In genomic region chr15:74013374-74013893, GRCh38 we compare ENCODE assay signal across 2 cellular contexts.
TF ChIP-seq lines count a peak whose summit lies in the region.

No MANE protein-coding gene starts in this region.

TF ChIP-seq in K562, 482 proteins besides CTCF, POLR2A, EP300 and RAD21 (continues in another document):
- no peak for TF ChIP-seq RAD51 (IDR thresholded peaks at IDR 0.05; ENCODE audit: borderline replicate concordance, low read depth)
- TF ChIP-seq ZBTB40 (IDR thresholded peaks at IDR 0.05), result no peak
- no peak for TF ChIP-seq ZBTB40 (CRISPR knock-in tag; IDR thresholded peaks at IDR 0.05)
- no peak for TF ChIP-seq REST (CRISPR knock-in tag; IDR thresholded peaks at IDR 0.05; ENCODE audit: low read depth)
- TF ChIP-seq NR4A1 (CRISPR knock-in tag; IDR thresholded peaks at IDR 0.05), result no peak
- TF ChIP-seq NR4A1 (tag; IDR thresholded peaks at IDR 0.05), result no peak
- peak; percentile 66 for TF ChIP-seq MAFG (tag; conservative IDR thresholded peaks at IDR 0.05)
- TF ChIP-seq POLR3A (IDR thresholded peaks at IDR 0.05; ENCODE audit: borderline replicate concordance, extremely low read depth, insufficient read depth, insufficient read length), result no peak
- no peak for TF ChIP-seq ZNF280B (CRISPR knock-in tag; IDR thresholded peaks at IDR 0.05)

TF ChIP-seq in HepG2, 621 proteins besides CTCF, POLR2A, EP300 and RAD21:
- no peak for TF ChIP-seq GMEB1 (CRISPR knock-in tag; IDR thresholded peaks at IDR 0.05; ENCODE audit: borderline replicate concordance)
- no peak for TF ChIP-seq TFDP1 (CRISPR knock-in tag; IDR thresholded peaks at IDR 0.05; ENCODE audit: borderline replicate concordance)
- no peak for TF ChIP-seq MAZ (IDR thresholded peaks at IDR 0.05; ENCODE audit: borderline replicate concordance, low read depth, low read length)
- no peak for TF ChIP-seq MAZ (CRISPR knock-in tag; IDR thresholded peaks at IDR 0.05; ENCODE audit: low read depth)
- TF ChIP-seq DDIT3 (CRISPR knock-in tag; IDR thresholded peaks at IDR 0.05), result no peak
- TF ChIP-seq CHD4 (IDR thresholded peaks at IDR 0.05; ENCODE audit: borderline replicate concordance, low read length), result no peak
- no peak for TF ChIP-seq TBL1XR1 (IDR thresholded peaks at IDR 0.05; ENCODE audit: borderline replicate concordance, low read length, partially characterized antibody)
- TF ChIP-seq MZF1 (CRISPR knock-in tag; IDR thresholded peaks at IDR 0.05; ENCODE audit: borderline replicate concordance), result no peak
- peak; percentile 76 to 89 for TF ChIP-seq MAFK (conservative IDR thresholded peaks at IDR 0.05 in 1 of 2, IDR thresholded peaks at IDR 0.05 in 1 of 2; ENCODE audit: low read length in 2 of 2)
- TF ChIP-seq FOXM1 (CRISPR knock-in tag; IDR thresholded peaks at IDR 0.05), result no peak
- TF ChIP-seq PHF20 (CRISPR knock-in tag; IDR thresholded peaks at IDR 0.05), result no peak
- no peak for TF ChIP-seq ARID2 (CRISPR knock-in tag; IDR thresholded peaks at IDR 0.05; ENCODE audit: borderline replicate concordance)
- TF ChIP-seq NR2F1 (CRISPR knock-in tag; IDR thresholded peaks at IDR 0.05), result no peak
- TF ChIP-seq MXD1 (CRISPR knock-in tag; IDR thresholded peaks at IDR 0.05), result no peak
- TF ChIP-seq ZMYM3 (CRISPR knock-in tag; IDR thresholded peaks at IDR 0.05), result no peak
- peak; percentile 84 for TF ChIP-seq MAFF (IDR thresholded peaks at IDR 0.05; ENCODE audit: low read depth, low read length)
- TF ChIP-seq ZNF784 (CRISPR knock-in tag; IDR thresholded peaks at IDR 0.05; ENCODE audit: borderline replicate concordance), result no peak
- no peak for TF ChIP-seq ZNF503 (CRISPR knock-in tag; IDR thresholded peaks at IDR 0.05)
